Comparison of ENCODE assay signal across 1 cellular context in genomic region chr14:37116933-37117844, GRCh38.
TF ChIP-seq lines count a peak whose summit lies in the region.

No MANE protein-coding gene starts in this region.

TF ChIP-seq in HEK293, 187 proteins besides CTCF, POLR2A, EP300 and RAD21 (continued from another document and continues in another):
- TF ChIP-seq ZXDB (tag by site-specific recombination; IDR thresholded peaks at IDR 0.05) (no peak; the same call in none of the 2 replicates), ZNF518A (tag by site-specific recombination; conservative IDR thresholded peaks at IDR 0.05; ENCODE audit: low read depth) (no peak), ZNF132 (tag by site-specific recombination; IDR thresholded peaks at IDR 0.05; ENCODE audit: borderline replicate concordance) (no peak), ZNF19 (tag by site-specific recombination; IDR thresholded peaks at IDR 0.05; ENCODE audit: low read depth) (no peak), ZNF510 (tag by site-specific recombination; IDR thresholded peaks at IDR 0.05; ENCODE audit: insufficient replicate concordance) (no peak), ZNF112 (tag by site-specific recombination; IDR thresholded peaks at IDR 0.05) (no peak), ZBTB44 (tag by site-specific recombination; IDR thresholded peaks at IDR 0.05) (0 out of 2 replicates have a peak, but pooled peaks have one; percentile 7), ZNF830 (tag by site-specific recombination; IDR thresholded peaks at IDR 0.05; ENCODE audit: low read depth) (no peak), ZNF324 (tag by site-specific recombination; IDR thresholded peaks at IDR 0.05) (no peak), ZNF837 (tag by site-specific recombination; IDR thresholded peaks at IDR 0.05) (no peak), ZNF175 (tag by site-specific recombination; IDR thresholded peaks at IDR 0.05) (no peak), KLF10 (tag by site-specific recombination; IDR thresholded peaks at IDR 0.05) (peak; percentile 20; the same call in 1 of the 2 replicates), ZEB2 (tag by site-specific recombination; IDR thresholded peaks at IDR 0.05) (0 out of 2 replicates have a peak, but pooled peaks have one; percentile 15), ZIC2 (tag by site-specific recombination; IDR thresholded peaks at IDR 0.05) (no peak), HOXD13 (CRISPR knock-in tag; IDR thresholded peaks at IDR 0.05; ENCODE audit: borderline replicate concordance) (peak; percentile 69; the same call in 1 of the 2 replicates), KLF9 (tag by site-specific recombination; IDR thresholded peaks at IDR 0.05; ENCODE audit: low read depth) (no peak), ZNF785 (tag by site-specific recombination; IDR thresholded peaks at IDR 0.05) (no peak), ZFP69B (tag by site-specific recombination; IDR thresholded peaks at IDR 0.05) (peak; percentile 33; the same call in 1 of the 2 replicates), OSR2 (tag by site-specific recombination; IDR thresholded peaks at IDR 0.05) (peak; percentile 92), ZBTB11 (tag by site-specific recombination; conservative IDR thresholded peaks at IDR 0.05; ENCODE audit: low read depth) (no peak), ZNF514 (tag by site-specific recombination; IDR thresholded peaks at IDR 0.05) (no peak), GLI4 (tag by site-specific recombination; IDR thresholded peaks at IDR 0.05) (no peak), ZNF280C (tag by site-specific recombination; IDR thresholded peaks at IDR 0.05) (no peak), ZNF221 (tag by site-specific recombination; IDR thresholded peaks at IDR 0.05; ENCODE audit: borderline replicate concordance) (no peak), ZNF146 (tag by site-specific recombination; IDR thresholded peaks at IDR 0.05) (no peak), PRDM1 (tag by site-specific recombination; IDR thresholded peaks at IDR 0.05) (no peak), ZNF202 (tag by site-specific recombination; IDR thresholded peaks at IDR 0.05; ENCODE audit: borderline replicate concordance) (no peak), BCL6B (tag by site-specific recombination; IDR thresholded peaks at IDR 0.05) (no peak), TCF7L2 (IDR thresholded peaks at IDR 0.05; ENCODE audit: borderline replicate concordance, low read depth, low read length) (peak; percentile 17; the same call in 1 of the 2 replicates), ZNF473 (tag by site-specific recombination; IDR thresholded peaks at IDR 0.05) (no peak), ZNF548 (tag by site-specific recombination; IDR thresholded peaks at IDR 0.05) (no peak), ZSCAN18 (tag by site-specific recombination; IDR thresholded peaks at IDR 0.05) (no peak), RBAK (tag by site-specific recombination; IDR thresholded peaks at IDR 0.05) (no peak), ZNF426 (tag by site-specific recombination; IDR thresholded peaks at IDR 0.05) (no peak), ZNF544 (tag by site-specific recombination; IDR thresholded peaks at IDR 0.05) (no peak), BCL11B (tag by site-specific recombination; IDR thresholded peaks at IDR 0.05; ENCODE audit: low read depth) (no peak), ZSCAN23 (tag by site-specific recombination; IDR thresholded peaks at IDR 0.05) (no peak), ZFP3 (tag by site-specific recombination; IDR thresholded peaks at IDR 0.05; ENCODE audit: low read depth) (no peak), ZNF530 (tag by site-specific recombination; IDR thresholded peaks at IDR 0.05; ENCODE audit: low read depth) (no peak), ZNF692 (tag by site-specific recombination; IDR thresholded peaks at IDR 0.05) (peak; percentile 24; the same call in 1 of the 2 replicates), ZNF138 (tag by site-specific recombination; IDR thresholded peaks at IDR 0.05; ENCODE audit: borderline replicate concordance) (no peak), ZNF747 (tag by site-specific recombination; IDR thresholded peaks at IDR 0.05) (no peak), ZBTB6 (tag by site-specific recombination; IDR thresholded peaks at IDR 0.05) (no peak), TRIM28 (IDR thresholded peaks at IDR 0.05; ENCODE audit: borderline replicate concordance, low read length) (no peak), ZBTB8A (tag by site-specific recombination; IDR thresholded peaks at IDR 0.05) (no peak)
